Comparison of ENCODE assay signal across 22 cellular contexts in genomic region chrX:39560285-39560684, GRCh38.
A peak's percentile ranks its signal among the peaks of the same experiment; 100 is the strongest.
DNase-seq lines count a peak whose midpoint lies in the region; ATAC-seq, FAIRE-seq and TF ChIP-seq lines count a peak whose summit lies in the region.
"Had no signal": no experiment of that assay in that cellular context is flagged by ENCODE, and none has a peak within 500 bp of the region (broad histone marks: within the 10 kb centered on the region; RNA-seq: fewer than 3 reads in every experiment).

No MANE protein-coding gene starts in this region.

- TF ChIP-seq POLR2A in GM18505 (IDR thresholded peaks at IDR 0.05; ENCODE audit: borderline replicate concordance, extremely low read depth, insufficient read depth, insufficient read length) = no peak

- H3K27me3 Mint-ChIP-seq in astrocyte (ENCODE audit: low read depth, unreplicated experiment) (peaks cover 28% of the 10 kb centered on the region), neural progenitor cell (ENCODE audit: insufficient read depth, low read depth) (peaks cover 6% of the 10 kb centered on the region)
- H3K27me3 Mint-ChIP-seq: B cell; CD4-positive, CD25-positive, alpha-beta regulatory T cell had no signal

- H2AFZ ChIP-seq in astrocyte (ENCODE audit: low read depth, low read length) (no peak overlapping the region), neural progenitor cell (replicated peaks) (no peak overlapping the region)
- H2AFZ ChIP-seq: GM23338 had no signal

- H3K9ac ChIP-seq in astrocyte (ENCODE audit: low read length) = no peak overlapping the region
- H3K9ac ChIP-seq in neural progenitor cell = no peak overlapping the region
- H3K9ac ChIP-seq: BLaER1 had no signal

- H3F3A ChIP-seq in neural progenitor cell (ENCODE audit: low read depth) = no peaks in the 10 kb centered on the region

- no peak for DNase-seq in astrocyte (ENCODE audit: low read depth)
- DNase-seq in inferior parietal cortex (ENCODE audit: extremely low spot score) = peak; percentile 9
- DNase-seq in neural progenitor cell (ENCODE audit: low spot score) = no peak
- no peak for DNase-seq in activated CD4-positive, alpha-beta T cell treated with anti-CD3 and anti-CD28 coated beads, Interleukin-2, amount 50 U/mL, for 48 hours
- DNase-seq in activated gamma-delta T cell (lab: John Stamatoyannopoulos, UW) = no peak
- DNase-seq: Caco-2; CD4-positive, CD25-positive, alpha-beta regulatory T cell; CD8-positive, alpha-beta T cell; DMS153; DND-41 had no signal

- ATAC-seq in GM18505 (IDR thresholded peaks at IDR 0.05; ENCODE audit: unreplicated experiment) = no peak
- ATAC-seq: CD8-positive, alpha-beta T cell; GM23338; HCT116 had no signal

- no peaks in the 10 kb centered on the region for H3K4me1 ChIP-seq in astrocyte (ENCODE audit: insufficient read depth, low read length)
- no peaks in the 10 kb centered on the region for H3K4me1 ChIP-seq in neural progenitor cell
- H3K4me1 ChIP-seq: Caco-2 had no signal

- no peaks in the 10 kb centered on the region for H3K36me3 Mint-ChIP-seq in astrocyte (ENCODE audit: low read depth, unreplicated experiment)
- no peaks in the 10 kb centered on the region for H3K36me3 Mint-ChIP-seq in neural progenitor cell
- H3K36me3 Mint-ChIP-seq: CD4-positive, CD25-positive, alpha-beta regulatory T cell; CD8-positive, alpha-beta T cell had no signal

- H3K27ac ChIP-seq in astrocyte (ENCODE audit: low read depth, low read length) (no peak overlapping the region), neural progenitor cell (no peak overlapping the region)
- H3K27ac ChIP-seq: 22Rv1, BLaER1, C4-2B had no signal

- H3K27ac Mint-ChIP-seq in astrocyte (ENCODE audit: unreplicated experiment) = no peak overlapping the region
- peak overlapping the region; percentile 37 for H3K27ac Mint-ChIP-seq in neural progenitor cell
- H3K27ac Mint-ChIP-seq: B cell; CD4-positive, CD25-positive, alpha-beta regulatory T cell; CD8-positive, alpha-beta T cell; GM23338; H9 had no signal

- H3K9me3 Mint-ChIP-seq in astrocyte (ENCODE audit: unreplicated experiment) (peaks cover 9% of the 10 kb centered on the region), neural progenitor cell (peaks cover 7% of the 10 kb centered on the region)
- H3K9me3 Mint-ChIP-seq: CD8-positive, alpha-beta T cell; GM23338 had no signal

- no peaks in the 10 kb centered on the region for H3K79me2 ChIP-seq in astrocyte (ENCODE audit: insufficient read depth, low read length)
- H3K79me2 ChIP-seq in neural progenitor cell (ENCODE audit: low read depth) = no peaks in the 10 kb centered on the region

- no peak overlapping the region for H3K4me3 ChIP-seq in astrocyte (ENCODE audit: insufficient read depth, low read depth, low read length)
- H3K4me3 ChIP-seq in neural progenitor cell = no peak overlapping the region
- H3K4me3 ChIP-seq: BLaER1, GM23338 had no signal

- H3K9me3 ChIP-seq in astrocyte (ENCODE audit: insufficient read depth, low read depth, low read length) = no peaks in the 10 kb centered on the region
- H3K9me3 ChIP-seq in neural progenitor cell (ENCODE audit: low read depth) = no peaks in the 10 kb centered on the region
- H3K9me3 ChIP-seq: BLaER1, Caco-2 had no signal

- FAIRE-seq in astrocyte (lab: Jason Lieb, UNC) = peak; percentile 41
- FAIRE-seq: A204.1, G401.6, GM12892, GM19239 had no signal

- TF ChIP-seq CTCF in astrocyte (IDR thresholded peaks at IDR 0.05; ENCODE audit: insufficient read depth, low read depth, low read length) (no peak), neural progenitor cell (IDR thresholded peaks at IDR 0.05) (no peak)

- no peak overlapping the region for H3K4me2 ChIP-seq in astrocyte (ENCODE audit: low read length)
- no peak overlapping the region for H3K4me2 ChIP-seq in neural progenitor cell
- H3K4me2 ChIP-seq: BLaER1, GM23338 had no signal

- H3K27me3 ChIP-seq in astrocyte (ENCODE audit: insufficient read depth, low read length) (no peaks in the 10 kb centered on the region), neural progenitor cell (no peaks in the 10 kb centered on the region)
- H3K27me3 ChIP-seq: BLaER1 had no signal

- H3K36me3 ChIP-seq in astrocyte (ENCODE audit: insufficient read depth, low read length) (no peaks in the 10 kb centered on the region), neural progenitor cell (no peaks in the 10 kb centered on the region)
- H3K36me3 ChIP-seq: BLaER1 had no signal

- no peak overlapping the region for H3K4me3 Mint-ChIP-seq in astrocyte (ENCODE audit: unreplicated experiment)
- no peak overlapping the region for H3K4me3 Mint-ChIP-seq in neural progenitor cell
- H3K4me3 Mint-ChIP-seq: B cell; CD4-positive, CD25-positive, alpha-beta regulatory T cell; CD8-positive, alpha-beta T cell; GM23338; H9 had no signal

- H4K20me1 ChIP-seq in astrocyte (ENCODE audit: insufficient read depth, low read length) (no peaks in the 10 kb centered on the region), neural progenitor cell (ENCODE audit: low read depth) (no peaks in the 10 kb centered on the region)
- H4K20me1 ChIP-seq: BLaER1 had no signal

- H3K4me1 Mint-ChIP-seq in astrocyte (ENCODE audit: low read depth, unreplicated experiment) (no peaks in the 10 kb centered on the region), neural progenitor cell (no peaks in the 10 kb centered on the region)
- H3K4me1 Mint-ChIP-seq: CD4-positive, CD25-positive, alpha-beta regulatory T cell; GM23338; H9 had no signal
